In genomic region chr11:65801153-65801987, GRCh38 we compare ENCODE assay signal across 32 cellular contexts. TPM values are rescaled to one million over a fixed set of nuclear protein-coding genes. Genes with fewer than 3 reads are reported as not detected.
"Had no signal": no experiment of that assay in that cellular context is flagged by ENCODE, and none has a peak within 500 bp of the region (broad histone marks: within the 10 kb centered on the region; RNA-seq: fewer than 3 reads in every experiment).

No MANE protein-coding gene starts in this region.

- H3K27ac Mint-ChIP-seq: activated B cell treated with CpG ODN at 0.5 μM for 24 hours; activated CD4-positive, alpha-beta T cell treated with anti-CD3 and anti-CD28 coated beads for 36 hours; activated naive CD8-positive, alpha-beta T cell treated with anti-CD3 and anti-CD28 coated beads for 36 hours; activated T-helper 2 cell treated with anti-CD3 and anti-CD28 coated beads, Interferon-gamma antibody, Interleukin-2, Interleukin-4, amounts not matched to agents 10 μg/mL and 5 μg/mL and 100 μg/mL, durations not matched to agents 14 hours and 24 hours and 36 hours; natural killer cell treated with Interleukin-12 subunit alpha and Interleukin-12 subunit beta and Interleukin-15 and Interleukin-18, amount 100 ng/mL, for 72 hours; stimulated activated effector memory CD8-positive, alpha-beta T cell treated with anti-CD3 and anti-CD28 coated beads, Interleukin-12 subunit alpha, Interleukin-12 subunit beta, amount 100 ng/mL, for 72 hours; T-helper 1 cell treated with Interleukin-12 subunit alpha and Interleukin-12 subunit beta and Interleukin-4 antibody, amounts not matched to agents 30 μg/mL and 1 μg/mL, for 36 hours had no signal

- FAIRE-seq: colon, endothelial cell of umbilical vein, frontal cortex, small intestine had no signal

- H3K27ac ChIP-seq: breast epithelium, esophagus muscularis mucosa, left lung, tibial artery, uterus had no signal

- H3K4me1 Mint-ChIP-seq: activated CD4-positive, alpha-beta T cell treated with anti-CD3 and anti-CD28 coated beads for 36 hours; central memory CD8-positive, alpha-beta T cell had no signal

- H3K4me3 Mint-ChIP-seq: activated B cell treated with CpG ODN at 0.5 μM for 24 hours; activated CD4-positive, alpha-beta T cell treated with anti-CD3 and anti-CD28 coated beads for 36 hours; activated naive CD8-positive, alpha-beta T cell treated with anti-CD3 and anti-CD28 coated beads for 36 hours; activated T-cell treated with anti-CD3 and anti-CD28 coated beads, Interleukin-2, amount 50 U/mL, for 4 hours; central memory CD8-positive, alpha-beta T cell; effector memory CD8-positive, alpha-beta T cell; natural killer cell treated with Interleukin-12 subunit alpha and Interleukin-12 subunit beta and Interleukin-15 and Interleukin-18, amount 100 ng/mL, for 72 hours; stimulated activated effector memory CD8-positive, alpha-beta T cell treated with anti-CD3 and anti-CD28 coated beads, Interleukin-12 subunit alpha, Interleukin-12 subunit beta, amount 100 ng/mL, for 72 hours; stimulated activated naive CD8-positive, alpha-beta T cell treated with anti-CD3 and anti-CD28 coated beads, Interleukin-15, amount 100 ng/mL, for 72 hours; T-helper 1 cell treated with Interleukin-12 subunit alpha and Interleukin-12 subunit beta and Interleukin-4 antibody, amounts not matched to agents 30 μg/mL and 1 μg/mL, for 36 hours had no signal

- H3K4me1 ChIP-seq: breast epithelium, esophagus muscularis mucosa, left lung, tibial artery, uterus had no signal

- H3K9me3 Mint-ChIP-seq: activated B cell treated with CpG ODN at 0.5 μM for 24 hours; activated naive CD8-positive, alpha-beta T cell treated with anti-CD3 and anti-CD28 coated beads for 36 hours; activated T-cell treated with anti-CD3 and anti-CD28 coated beads, Interleukin-2, amount 50 U/mL, for 4 hours; activated T-helper 2 cell treated with anti-CD3 and anti-CD28 coated beads, Interferon-gamma antibody, Interleukin-2, Interleukin-4, amounts not matched to agents 10 μg/mL and 5 μg/mL and 100 μg/mL, durations not matched to agents 14 hours and 24 hours and 36 hours; central memory CD8-positive, alpha-beta T cell; effector memory CD8-positive, alpha-beta T cell; natural killer cell treated with Interleukin-12 subunit alpha and Interleukin-12 subunit beta and Interleukin-15 and Interleukin-18, amount 100 ng/mL, for 72 hours; stimulated activated effector memory CD8-positive, alpha-beta T cell treated with anti-CD3 and anti-CD28 coated beads, Interleukin-12 subunit alpha, Interleukin-12 subunit beta, amount 100 ng/mL, for 72 hours; stimulated activated naive CD8-positive, alpha-beta T cell treated with anti-CD3 and anti-CD28 coated beads, Interleukin-15, amount 100 ng/mL, for 72 hours; T-helper 1 cell treated with Interleukin-12 subunit alpha and Interleukin-12 subunit beta and Interleukin-4 antibody, amounts not matched to agents 30 μg/mL and 1 μg/mL, for 36 hours had no signal

- H3K4me3 ChIP-seq: breast epithelium, esophagus muscularis mucosa, left lung, tibial artery, uterus had no signal

- H3K36me3 ChIP-seq: breast epithelium, esophagus muscularis mucosa, left lung, tibial artery, uterus had no signal

- H3K36me3 Mint-ChIP-seq: activated naive CD8-positive, alpha-beta T cell treated with anti-CD3 and anti-CD28 coated beads for 36 hours; natural killer cell treated with Interleukin-12 subunit alpha and Interleukin-12 subunit beta and Interleukin-15 and Interleukin-18, amount 100 ng/mL, for 72 hours; stimulated activated effector memory CD8-positive, alpha-beta T cell treated with anti-CD3 and anti-CD28 coated beads, Interleukin-12 subunit alpha, Interleukin-12 subunit beta, amount 100 ng/mL, for 72 hours had no signal

- H3K9me3 ChIP-seq: breast epithelium, esophagus muscularis mucosa, left lung, tibial artery, uterus had no signal

- DNase-seq: activated B cell treated with CpG ODN at 0.5 μM for 24 hours; activated CD4-positive, alpha-beta T cell treated with anti-CD3 and anti-CD28 coated beads for 36 hours; activated CD4-positive, alpha-beta T cell treated with anti-CD3 and anti-CD28 coated beads, Interleukin-2, amount 50 U/mL, for 4 hours; activated CD8-positive, alpha-beta memory T cell treated with anti-CD3 and anti-CD28 coated beads, Interleukin-2, amount 50 U/mL, for 48 hours; activated naive CD4-positive, alpha-beta T cell; activated naive CD8-positive, alpha-beta T cell treated with anti-CD3 and anti-CD28 coated beads for 36 hours; activated T-cell treated with anti-CD3 and anti-CD28 coated beads, Interleukin-2, amount 50 U/mL, for 4 hours; effector memory CD8-positive, alpha-beta T cell; glutamatergic neuron; hippocampal formation; kidney glomerular epithelial cell; left lung; nucleus accumbens; small intestine; stimulated activated CD4-positive, alpha-beta T cell treated with anti-CD3 and anti-CD28 coated beads, Interleukin-2, amount 100 ng/mL, for 24 hours; stimulated activated naive CD8-positive, alpha-beta T cell treated with anti-CD3 and anti-CD28 coated beads, Interleukin-15, amount 100 ng/mL, for 72 hours; T1000; tibial artery; uterus had no signal

- ATAC-seq: activated CD4-positive, alpha-beta T cell treated with anti-CD3 and anti-CD28 coated beads for 36 hours; activated T-cell treated with anti-CD3 and anti-CD28 coated beads, Interleukin-2, amount 50 U/mL, for 4 hours; effector memory CD8-positive, alpha-beta T cell; left lung; sciatic nerve; stimulated activated effector memory CD8-positive, alpha-beta T cell treated with anti-CD3 and anti-CD28 coated beads, Interleukin-12 subunit alpha, Interleukin-12 subunit beta, amount 100 ng/mL, for 72 hours; stimulated activated naive CD8-positive, alpha-beta T cell treated with anti-CD3 and anti-CD28 coated beads, Interleukin-15, amount 100 ng/mL, for 72 hours had no signal

RNA-seq across cellular contexts. Expression of gene OVOL1, which starts 14.5 kb away (rescaled TPM):
- total RNA-seq: activated CD8-positive, alpha-beta memory T cell treated with anti-CD3 and anti-CD28 coated beads for 36 hours; dermis microvascular lymphatic vessel endothelial cell; endothelial cell of umbilical vein; esophagus muscularis mucosa; natural killer cell treated with Interleukin-12 subunit alpha and Interleukin-12 subunit beta and Interleukin-15 and Interleukin-18, amount 100 ng/mL, for 72 hours; sciatic nerve had no signal
- polyA plus RNA-seq: endothelial cell of umbilical vein had no signal

RNA-seq across cellular contexts. Expression of gene SNX32, which starts 32.4 kb away (rescaled TPM):
- total RNA-seq: endothelial cell of umbilical vein had no signal
